ENCODE assay signal across 7 cellular contexts in genomic region chr18:58046087-58046793, GRCh38. TPM values are rescaled to one million over a fixed set of nuclear protein-coding genes. Genes with fewer than 3 reads are reported as not detected.
A peak's percentile ranks its signal among the peaks of the same experiment; 100 is the strongest.
DNase-seq lines count a peak whose midpoint lies in the region; ATAC-seq and TF ChIP-seq lines count a peak whose summit lies in the region.

No MANE protein-coding gene starts in this region.

- no peak for ATAC-seq in PC-3
- no peak for ATAC-seq in GM19035 (IDR thresholded peaks at IDR 0.05; ENCODE audit: unreplicated experiment)

- H3K27me3 Mint-ChIP-seq in progenitor cell of endocrine pancreas: no peaks in the 10 kb centered on the region

- H3K4me3 ChIP-seq in H7 (ENCODE audit: insufficient read depth, low read depth, low read length) (peak overlapping the region; percentile 92), PC-3 (ENCODE audit: low read length) (peak overlapping the region; percentile 95)

- CTCF ChIA-PET in PC-3 (lab: Charles Lee): interaction anchor here (0.6 to 1.6 kb wide), 3 partner anchors 76 to 403 kb away, joined by 4 to 11 read pairs (median 5); no protein-coding TSS in a partner anchor

- H3K27ac ChIP-seq in PC-3 (ENCODE audit: low read length): peak overlapping the region; percentile 71
- H3K27ac ChIP-seq in epithelial cell of prostate: peak overlapping the region; percentile 71

- H3K36me3 ChIP-seq in H7 (replicated peaks; ENCODE audit: control insufficient read depth, insufficient read depth, low read length) (no peaks in the 10 kb centered on the region), PC-3 (ENCODE audit: low read depth, low read length) (no peaks in the 10 kb centered on the region)

- TF ChIP-seq CTCF in PC-3 (conservative IDR thresholded peaks at IDR 0.05; ENCODE audit: low read depth, low read length) (0 out of 2 replicates have a peak, but pooled peaks have one; percentile 5), progenitor cell of endocrine pancreas (IDR thresholded peaks at IDR 0.05; ENCODE audit: unreplicated experiment) (no peak)

- no peaks in the 10 kb centered on the region for H4K20me1 ChIP-seq in PC-3 (ENCODE audit: low read length)

- H3F3A ChIP-seq in PC-3 (ENCODE audit: low read length, unreplicated experiment): no peaks in the 10 kb centered on the region

- peak overlapping the region; percentile 97 for H3K4me3 Mint-ChIP-seq in progenitor cell of endocrine pancreas (ENCODE audit: low read depth)

- no peaks in the 10 kb centered on the region for H3K9me3 Mint-ChIP-seq in progenitor cell of endocrine pancreas (ENCODE audit: low read depth)

- H2AFZ ChIP-seq in PC-3 (ENCODE audit: low read length): peak overlapping the region; percentile 75

- peak overlapping the region; percentile 97 for H3K4me2 ChIP-seq in PC-3 (ENCODE audit: low read length)

- BruUV-seq in PC-3 (replicated peaks; lab: Mats Ljungman, UMichigan): TSS peak; percentile 18

- peaks cover 17% of the 10 kb centered on the region for H3K4me1 ChIP-seq in PC-3 (ENCODE audit: insufficient read depth, low read length)

- no peaks in the 10 kb centered on the region for H3K9me3 ChIP-seq in PC-3 (ENCODE audit: low read length)

- peaks cover 39% of the 10 kb centered on the region for H3K4me1 Mint-ChIP-seq in progenitor cell of endocrine pancreas (ENCODE audit: low read depth)

- DNase-seq in H7 (peak; percentile 53), PC-3 (peak; percentile 46), epithelial cell of prostate (ENCODE audit: low read depth, low spot score) (no peak), progenitor cell of endocrine pancreas (ENCODE audit: low spot score, unreplicated experiment) (no peak), COLO829 (ENCODE audit: low spot score) (no peak)
- DNase-seq in activated effector memory CD4-positive, alpha-beta T cell treated with Interleukin-2 at 50 U/mL for 16 hours: no peak

- peaks cover 66% of the 10 kb centered on the region for H3K79me2 ChIP-seq in PC-3 (ENCODE audit: low read length)

- POLR2A ChIA-PET in PC-3 (lab: Charles Lee; ENCODE audit: unreplicated experiment): interaction anchor here (0.6 kb wide), 1 partner anchor 419 kb away, joined by 3 read pairs; no protein-coding TSS in a partner anchor

- peak overlapping the region; percentile 67 for H3K9ac ChIP-seq in PC-3 (ENCODE audit: low read length)

- peak overlapping the region; percentile 100 for H3K27ac Mint-ChIP-seq in progenitor cell of endocrine pancreas

- intact Hi-C loops in PC-3 (cut with micrococcal nuclease): loop anchor here (2.0 to 10.0 kb wide), 3 partner anchors 43 to 449 kb away; no protein-coding TSS in a partner anchor

- H3K27me3 ChIP-seq in H7 (ENCODE audit: control insufficient read depth, insufficient read depth, low read length) (no peaks in the 10 kb centered on the region), PC-3 (ENCODE audit: low read length) (no peaks in the 10 kb centered on the region)

- no peaks in the 10 kb centered on the region for H3K36me3 Mint-ChIP-seq in progenitor cell of endocrine pancreas (ENCODE audit: insufficient read depth)

- no peaks in the 10 kb centered on the region for H3K9me2 ChIP-seq in PC-3 (replicated peaks; ENCODE audit: low read length)

RNA-seq across cellular contexts. Expression of gene NEDD4L, which starts 2.2 kb away (rescaled TPM):
- total RNA-seq in H7 (2014; rRNA removed; shearing (Covaris generic)): 39.8 and 44.1 TPM in 2 replicates
- total RNA-seq in PC-3 (2014; rRNA removed): 100 and 105 TPM in 2 replicates
- total RNA-seq in progenitor cell of endocrine pancreas: 152 and 162 TPM in 2 replicates

Comparison
In these comparisons a context has a peak if more than half of its experiments do, and no peak if none do; other contexts are left out.
1. DNase-seq: peak in H7 (single experiment) and PC-3 (single experiment); none in epithelial cell of prostate (single experiment), progenitor cell of endocrine pancreas (single experiment), activated effector memory CD4-positive, alpha-beta T cell treated with Interleukin-2 at 50 U/mL for 16 hours (single experiment) and COLO829 (single experiment).